ENCODE assay signal across 8 cellular contexts in the genomic region with DNA sequence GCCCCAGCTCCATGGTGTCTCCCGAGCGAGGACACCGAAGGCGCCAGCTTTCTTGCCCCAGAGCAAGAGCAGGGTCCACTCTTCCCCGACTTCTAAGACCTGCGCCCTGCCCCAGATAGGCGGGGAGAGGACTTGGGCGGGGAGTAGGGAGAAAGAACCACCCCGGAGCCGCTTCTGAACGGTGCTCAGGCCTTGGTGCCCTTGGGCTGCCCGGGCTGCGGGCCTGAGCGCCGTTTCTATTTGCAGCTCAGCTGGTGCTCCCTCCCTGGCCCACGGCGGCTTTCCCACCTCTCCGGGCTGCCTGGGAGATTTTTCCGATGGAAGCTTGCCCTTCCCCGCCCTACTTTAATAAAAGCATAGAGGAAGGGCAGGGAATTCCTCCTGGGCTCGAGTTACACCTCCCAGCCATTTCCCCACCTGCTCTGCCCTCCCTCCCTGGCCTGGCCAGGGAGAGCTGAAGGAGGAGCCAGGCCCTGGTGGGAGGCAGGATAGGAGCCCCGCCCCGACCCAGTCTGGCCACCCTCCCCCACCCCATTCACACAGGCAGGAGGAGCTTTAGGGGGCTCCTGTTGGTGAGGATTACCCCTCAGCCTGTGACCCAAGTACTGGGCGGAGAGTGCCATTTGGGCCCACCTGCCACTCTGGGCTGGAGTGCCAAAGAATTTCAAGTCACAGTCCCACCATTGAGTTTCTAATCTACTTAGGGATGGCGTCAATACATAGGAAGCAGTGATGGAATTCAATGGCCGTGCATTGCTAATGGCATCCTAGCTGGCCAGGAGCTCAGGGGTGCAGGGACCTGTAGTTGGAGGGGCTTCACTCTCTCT. TPM values are rescaled to one million over a fixed set of nuclear protein-coding genes. Genes with fewer than 3 reads are reported as not detected.
A peak's percentile ranks its signal among the peaks of the same experiment; 100 is the strongest.
DNase-seq lines count a peak whose midpoint lies in the region; ATAC-seq and TF ChIP-seq lines count a peak whose summit lies in the region.

No MANE protein-coding gene starts in this region.

- H3K4me3 Mint-ChIP-seq in memory B cell = peak overlapping the region; percentile 72

- in situ Hi-C loops in GM13976 (cut with MboI; ENCODE audit: low sequenced_read_pairs, unreplicated experiment) = no loop called here

- intact Hi-C loops in dorsolateral prefrontal cortex (cut with DNase I) = loop anchor here in 1 of 2 donors (10.0 kb wide), 1 partner anchor 457 kb away; no protein-coding TSS in a partner anchor

- peaks cover 7% of the 10 kb centered on the region for H3K4me1 Mint-ChIP-seq in memory B cell

- H3K27me3 Mint-ChIP-seq in memory B cell = peaks cover 18% of the 10 kb centered on the region

- CTCF ChIA-PET in AG04450 (lab: Charles Lee) = interaction anchor here (0.6 to 1.6 kb wide), 5 partner anchors 9 to 660 kb away, joined by 3 to 6 read pairs (median 3); no protein-coding TSS in a partner anchor

- POLR2A ChIA-PET in AG04450 (lab: Yijun Ruan, JAX) = no interaction called here

- H3K9me3 Mint-ChIP-seq in memory B cell = no peaks in the 10 kb centered on the region

- ATAC-seq in memory B cell (ENCODE audit: low read depth) = no peak
- ATAC-seq in HG02798 (IDR thresholded peaks at IDR 0.05; ENCODE audit: poor library complexity, unreplicated experiment) = no peak

- 0 out of 2 replicates have a peak overlapping the region, but pooled peaks have one; percentile 4 for H3K4me3 ChIP-seq in AG04450 (ENCODE audit: low read depth, low read length)
- H3K4me3 ChIP-seq in LNCaP clone FGC (ENCODE audit: low read depth, low read length) = peak overlapping the region; percentile 85
- H3K4me3 ChIP-seq in dorsolateral prefrontal cortex = peak overlapping the region; percentile 45 to 82 (median 68)

- H3K27ac ChIP-seq in AG04450 (ENCODE audit: low read depth, low read length) (no peak overlapping the region), dorsolateral prefrontal cortex (no peak overlapping the region)

- H3K9me3 ChIP-seq in AG04450 (ENCODE audit: control insufficient read depth, insufficient read depth, low read length) = no peaks in the 10 kb centered on the region; the same call in 1 of the 2 replicates

- H3K27me3 ChIP-seq in AG04450 (ENCODE audit: control insufficient read depth, insufficient read depth, low read length) (peaks cover 42% of the 10 kb centered on the region), dorsolateral prefrontal cortex (peaks cover 0 to 6% (median 0%) of the 10 kb centered on the region in 45 donors)

- TF ChIP-seq CTCF in AG04450 (IDR thresholded peaks at IDR 0.05; ENCODE audit: low read depth, low read length) (no peak), LNCaP clone FGC (IDR thresholded peaks at IDR 0.05; ENCODE audit: control insufficient read depth, extremely low read depth, insufficient read depth) (no peak), dorsolateral prefrontal cortex (IDR thresholded peaks at IDR 0.05 in 54 of 56, conservative IDR thresholded peaks at IDR 0.05 in 2 of 56; ENCODE audit: low read depth in 1 of 56, partially characterized antibody in 56 of 56) (no peak), GM13976 (IDR thresholded peaks at IDR 0.05; ENCODE audit: borderline replicate concordance, control extremely low read depth, extremely low read depth, insufficient read depth, missing control alignments) (no peak)

- DNase-seq in AG04450 (ENCODE audit: low read depth, low spot score) (no peak), LNCaP clone FGC (ENCODE audit: low read depth) (no peak), dorsolateral prefrontal cortex (no peak), memory B cell (ENCODE audit: low spot score in 2 of 2) (no peak), GM13976 (ENCODE audit: low spot score) (no peak), SKM-1 (lab: John Stamatoyannopoulos, UW; ENCODE audit: unreplicated experiment) (no peak), foreskin melanocyte (no peak)

- no peak overlapping the region for H3K27ac Mint-ChIP-seq in memory B cell

- no peaks in the 10 kb centered on the region for H3K36me3 Mint-ChIP-seq in memory B cell

RNA-seq across cellular contexts. Expression of a gene that starts 2.0 kb away (rescaled TPM):
- polyA plus RNA-seq in AG04450 (2011; rRNA removed) = 0.60 and 0.88 TPM in 2 replicates
- polyA minus RNA-seq in AG04450 (2011; rRNA and poly(A)+ RNA removed) = 0.52 and 0.69 TPM in 2 replicates
- total RNA-seq in dorsolateral prefrontal cortex = 10 to 100 TPM in 23 of 120 experiments, 1 to 10 TPM in 97; 4.7 to 17.4 (median 8.2) TPM

RNA-seq across cellular contexts. Expression of a gene that starts 26.3 kb away (rescaled TPM):
- 48.7 and 57.9 TPM in 2 replicates for polyA plus RNA-seq in AG04450 (2011; rRNA removed)
- 52.0 and 73.3 TPM in 2 replicates for polyA minus RNA-seq in AG04450 (2011; rRNA and poly(A)+ RNA removed)
- total RNA-seq in dorsolateral prefrontal cortex = 10 to 100 TPM; 28.3 to 59.7 (median 41.9) TPM

RNA-seq across cellular contexts. Expression of a gene that starts 27.1 kb away (rescaled TPM):
- 4.7 and 5.8 TPM in 2 replicates for polyA plus RNA-seq in AG04450 (2011; rRNA removed)
- 5.4 and 6.6 TPM in 2 replicates for polyA minus RNA-seq in AG04450 (2011; rRNA and poly(A)+ RNA removed)
- total RNA-seq in dorsolateral prefrontal cortex = 10 to 100 TPM in 71 of 120 experiments, 1 to 10 TPM in 49; 6.5 to 19.1 (median 10.3) TPM

RNA-seq across cellular contexts. Expression of a gene that starts 56.6 kb away (rescaled TPM):
- polyA plus RNA-seq in AG04450 (2011; rRNA removed) = not detected in 2 replicates
- polyA minus RNA-seq in AG04450 (2011; rRNA and poly(A)+ RNA removed) = not detected in 2 replicates
- total RNA-seq in dorsolateral prefrontal cortex = 10 to 100 TPM in 57 of 120 experiments, 1 to 10 TPM in 60, under 1 TPM in 1, not detected in 2; 0.37 to 38.0 (median 9.8) TPM

Comparison
In these comparisons a context has a peak if more than half of its experiments do, and no peak if none do; other contexts are left out.
1. H3K4me3 ChIP-seq: peak in every context shown above with its lines; median percentile 85 in LNCaP clone FGC; 68 in dorsolateral prefrontal cortex; 4 in AG04450.